ENCODE assay signal across 2 cellular contexts in genomic region chr21:31814356-31814755, GRCh38. TPM values are rescaled to one million over a fixed set of nuclear protein-coding genes. Genes with fewer than 3 reads are reported as not detected.
"Had no signal": no experiment of that assay in that cellular context is flagged by ENCODE, and none has a peak within 500 bp of the region (broad histone marks: within the 10 kb centered on the region; RNA-seq: fewer than 3 reads in every experiment).

No MANE protein-coding gene starts in this region.

RNA-seq across cellular contexts. Expression of gene HUNK, which starts 58.5 kb away (rescaled TPM):
- total RNA-seq: PC-3, PC-9 had no signal
